ENCODE assay signal across 20 cellular contexts in the genomic region with DNA sequence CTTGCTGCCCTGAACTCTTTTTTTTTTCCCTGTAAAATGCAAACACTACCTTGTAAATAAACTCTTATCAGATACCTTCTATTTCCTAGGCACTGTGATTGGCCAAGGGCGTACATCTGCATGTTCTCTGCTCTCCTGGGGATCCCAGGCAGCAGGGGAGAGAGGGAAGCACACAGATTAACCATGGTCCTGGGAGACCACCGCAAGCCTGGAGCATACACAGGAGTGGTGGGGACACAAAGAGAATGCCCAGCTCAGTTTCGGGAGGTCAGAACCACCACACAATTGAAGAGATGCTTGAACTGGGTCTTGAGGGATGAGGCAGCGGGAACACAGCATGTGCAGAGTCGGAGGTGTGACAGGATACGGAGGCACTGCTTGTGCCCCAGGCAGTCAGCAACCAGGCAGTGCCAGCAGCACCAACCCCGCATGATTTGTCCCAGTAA.
"Had no signal": no experiment of that assay in that cellular context is flagged by ENCODE, and none has a peak within 500 bp of the region (broad histone marks: within the 10 kb centered on the region; RNA-seq: fewer than 3 reads in every experiment).

No MANE protein-coding gene starts in this region.

- H3K27ac Mint-ChIP-seq: activated naive CD4-positive, alpha-beta T cell treated with anti-CD3 and anti-CD28 coated beads, Interleukin-2, amount 10 ng/mL, durations not matched to agents 7 days and 5 days; activated naive CD8-positive, alpha-beta T cell treated with anti-CD3 and anti-CD28 coated beads, Interleukin-2, amount 50 U/mL, for 24 hours; brain; naive B cell; stimulated activated effector memory CD8-positive, alpha-beta T cell treated with anti-CD3 and anti-CD28 coated beads, Interleukin-12 subunit alpha, Interleukin-12 subunit beta, amount 100 ng/mL, for 72 hours had no signal

- H3K4me1 Mint-ChIP-seq: activated naive CD4-positive, alpha-beta T cell treated with anti-CD3 and anti-CD28 coated beads, Interleukin-2, amount 10 ng/mL, durations not matched to agents 7 days and 5 days; activated naive CD8-positive, alpha-beta T cell treated with anti-CD3 and anti-CD28 coated beads, Interleukin-2, amount 50 U/mL, for 24 hours; central memory CD8-positive, alpha-beta T cell; naive B cell had no signal

- H3K27me3 ChIP-seq: colonic mucosa, pancreas had no signal

- H3K9me3 ChIP-seq: colonic mucosa, heart right ventricle, neutrophil, pancreas, sigmoid colon, upper lobe of right lung had no signal

- FAIRE-seq: frontal cortex, pancreas had no signal

- DNase-seq: activated CD4-positive, alpha-beta T cell treated with anti-CD3 and anti-CD28 coated beads, Interleukin-2, amount 50 U/mL, for 1 hour; activated CD8-positive, alpha-beta memory T cell treated with anti-CD3 and anti-CD28 coated beads, Interleukin-2, amount 50 U/mL, for 4 hours; activated naive CD4-positive, alpha-beta T cell treated with anti-CD3 and anti-CD28 coated beads, Interleukin-2, amount 10 ng/mL, durations not matched to agents 7 days and 5 days; activated naive CD8-positive, alpha-beta T cell treated with anti-CD3 and anti-CD28 coated beads, Interleukin-2, amount 50 U/mL, for 24 hours; activated T-cell treated with anti-CD3 and anti-CD28 coated beads, Interleukin-2, amount 50 U/mL, for 4 hours; anterior cingulate cortex; colonic mucosa; heart right ventricle; kidney glomerular epithelial cell; left ventricle myocardium superior; naive B cell; pancreas; sigmoid colon; stimulated activated CD4-positive, alpha-beta T cell treated with anti-CD3 and anti-CD28 coated beads, Interleukin-4, amount 100 ng/mL, for 24 hours; upper lobe of right lung had no signal

- H3K9me3 Mint-ChIP-seq: activated naive CD4-positive, alpha-beta T cell treated with anti-CD3 and anti-CD28 coated beads, Interleukin-2, amount 10 ng/mL, durations not matched to agents 7 days and 5 days; activated naive CD8-positive, alpha-beta T cell treated with anti-CD3 and anti-CD28 coated beads, Interleukin-2, amount 50 U/mL, for 24 hours; activated T-cell treated with anti-CD3 and anti-CD28 coated beads, Interleukin-2, amount 50 U/mL, for 4 hours; brain; central memory CD8-positive, alpha-beta T cell; naive B cell; stimulated activated effector memory CD8-positive, alpha-beta T cell treated with anti-CD3 and anti-CD28 coated beads, Interleukin-12 subunit alpha, Interleukin-12 subunit beta, amount 100 ng/mL, for 72 hours had no signal

- ATAC-seq: activated naive CD8-positive, alpha-beta T cell treated with anti-CD3 and anti-CD28 coated beads, Interleukin-2, amount 50 U/mL, for 24 hours; activated T-cell treated with anti-CD3 and anti-CD28 coated beads, Interleukin-2, amount 50 U/mL, for 4 hours; heart right ventricle; left ventricle myocardium superior; stimulated activated effector memory CD8-positive, alpha-beta T cell treated with anti-CD3 and anti-CD28 coated beads, Interleukin-12 subunit alpha, Interleukin-12 subunit beta, amount 100 ng/mL, for 72 hours; upper lobe of right lung had no signal

- H3K4me3 Mint-ChIP-seq: activated naive CD4-positive, alpha-beta T cell treated with anti-CD3 and anti-CD28 coated beads, Interleukin-2, amount 10 ng/mL, durations not matched to agents 7 days and 5 days; activated naive CD8-positive, alpha-beta T cell treated with anti-CD3 and anti-CD28 coated beads, Interleukin-2, amount 50 U/mL, for 24 hours; activated T-cell treated with anti-CD3 and anti-CD28 coated beads, Interleukin-2, amount 50 U/mL, for 4 hours; brain; central memory CD8-positive, alpha-beta T cell; stimulated activated effector memory CD8-positive, alpha-beta T cell treated with anti-CD3 and anti-CD28 coated beads, Interleukin-12 subunit alpha, Interleukin-12 subunit beta, amount 100 ng/mL, for 72 hours had no signal

- H3K36me3 ChIP-seq: colonic mucosa, heart right ventricle, neutrophil, pancreas, sigmoid colon, upper lobe of right lung had no signal

- H3K27ac ChIP-seq: colonic mucosa, heart right ventricle, neutrophil, pancreas, sigmoid colon, upper lobe of right lung had no signal

- H3K4me3 ChIP-seq: colonic mucosa, heart right ventricle, pancreas, sigmoid colon, upper lobe of right lung had no signal

- H3K4me1 ChIP-seq: upper lobe of right lung had no signal
